In genomic region chr13:73681779-73682178, GRCh38 we compare ENCODE assay signal across 22 cellular contexts.
"Had no signal": no experiment of that assay in that cellular context is flagged by ENCODE, and none has a peak within 500 bp of the region (broad histone marks: within the 10 kb centered on the region; RNA-seq: fewer than 3 reads in every experiment).

No MANE protein-coding gene starts in this region.

- H3K9me3 ChIP-seq: MG63, SJSA1 had no signal

- H3K36me3 ChIP-seq: MG63, SJSA1 had no signal

- H3K4me3 ChIP-seq: MG63, SJSA1, SK-N-MC had no signal

- FAIRE-seq: RCC 7860 had no signal

- DNase-seq: Karpas-422, KG1, MG63, NCI-H1092, NCI-H1105 treated with DMSO at 0.1 percent for 48 hours, NCI-H1417 treated with DMSO at 0.1 percent for 48 hours, NCI-H187, NCI-H2029, NCI-H2081 treated with DMSO at 0.1 percent for 48 hours, NCI-H2171, NCI-H226, NCI-H446, NCI-H510A, NCI-H524 treated with DMSO at 0.1 percent for 48 hours, NCI-H69, NCI-H774, Right ventricle myocardium superior, RPMI8226, SIG-M5 had no signal

- H3K27ac ChIP-seq: SJSA1, SK-N-MC had no signal

- H3K27me3 ChIP-seq: MG63, SJSA1 had no signal
